Comparison of ENCODE assay signal across 7 cellular contexts in genomic region chr10:71874680-71875354, GRCh38. TPM values are rescaled to one million over a fixed set of nuclear protein-coding genes. Genes with fewer than 3 reads are reported as not detected.
DNase-seq lines count a peak whose midpoint lies in the region; ATAC-seq, FAIRE-seq and TF ChIP-seq lines count a peak whose summit lies in the region.
"Not testable (repeated sequence)": the region's sequence is repeated elsewhere in the genome, so short reads cannot be mapped to it uniquely, and the experiment has no call there.

No MANE protein-coding gene starts in this region.

- DNase-seq in GM12865 (ENCODE audit: low read depth) (peak; percentile 74), K562 (ENCODE audit: extremely low read depth in 1 of 4, low spot score in 3 of 4) (peak; percentile 72 to 89 (median 74)), mucosa of descending colon (peak in 1 of 3 donors; percentile 9), small intestine (peak; percentile 24)
- DNase-seq in Panc1 (ENCODE audit: low read depth, low spot score); esophagus squamous epithelium (lab: John Stamatoyannopoulos, UW): not testable (repeated sequence)

- peak; percentile 85 for FAIRE-seq in K562 (lab: Jason Lieb, UNC)
- not testable (repeated sequence) for FAIRE-seq in small intestine (lab: Jason Lieb, UNC)

- H4K20me1 ChIP-seq in K562 (replicated peaks; ENCODE audit: control insufficient read depth, insufficient read depth, low read length) = not testable (repeated sequence)

- H3K9me3 ChIP-seq in KOPT-K1 (ENCODE audit: insufficient read depth, low read length, poor library complexity, severe bottlenecking); Panc1 (ENCODE audit: control insufficient read depth, insufficient read depth, low read depth, low read length); K562 (replicated peaks; ENCODE audit: control insufficient read depth, insufficient read depth, low read depth, low read length); esophagus squamous epithelium; mucosa of descending colon; small intestine (ENCODE audit: control insufficient read depth, low read depth): not testable (repeated sequence)

- not testable (repeated sequence) for TF ChIP-seq RAD21 in K562 (CRISPR knock-in tag; conservative IDR thresholded peaks at IDR 0.05 in 1 of 2, IDR thresholded peaks at IDR 0.05 in 1 of 2)

- H3K27me3 ChIP-seq in Panc1 (ENCODE audit: control insufficient read depth, insufficient read depth, low read length); K562 (ENCODE audit: control insufficient read depth in 2 of 2, insufficient read depth in 2 of 2, low read length in 2 of 2); esophagus squamous epithelium; small intestine (ENCODE audit: control insufficient read depth in 2 of 2, insufficient read depth in 2 of 2, low read length in 2 of 2): not testable (repeated sequence)

- intact Hi-C loops in Panc1 (cut with micrococcal nuclease; ENCODE audit: unreplicated experiment); K562 (cut with micrococcal nuclease); esophagus squamous epithelium (cut with DNase I); mucosa of descending colon (cut with DNase I, micrococcal nuclease): not testable (repeated sequence)

- not testable (repeated sequence) for H3K36me3 ChIP-seq in KOPT-K1 (ENCODE audit: insufficient read depth, low read length); Panc1 (ENCODE audit: control insufficient read depth, insufficient read depth, low read length); K562 (ENCODE audit: control insufficient read depth, insufficient read depth, low read length); esophagus squamous epithelium; mucosa of descending colon (ENCODE audit: low read depth); small intestine (ENCODE audit: control insufficient read depth in 2 of 2, insufficient read depth in 2 of 2, low read length in 2 of 2)

- not testable (repeated sequence) for TF ChIP-seq POLR2A in K562 (conservative IDR thresholded peaks at IDR 0.05); esophagus squamous epithelium (IDR thresholded peaks at IDR 0.05)

- in situ Hi-C loops in Panc1 (cut with HindIII; ENCODE audit: low pct_unique_long_range_greater_than_20kb, low sequenced_read_pairs); K562 (cut with MboI): not testable (repeated sequence)

- not testable (repeated sequence) for H3K79me2 ChIP-seq in K562 (ENCODE audit: control insufficient read depth, insufficient read depth, low read length)

- H3K4me1 ChIP-seq in Panc1 (ENCODE audit: control insufficient read depth, insufficient read depth, low read length) = peaks cover 52% of the 10 kb centered on the region
- H3K4me1 ChIP-seq in K562 (replicated peaks in 1 of 2; ENCODE audit: control insufficient read depth in 2 of 2, insufficient read depth in 2 of 2, low read length in 2 of 2) = peaks cover 15 to 47% of the 10 kb centered on the region in 2 experiments
- peaks cover 4 to 52% (median 22%) of the 10 kb centered on the region in 3 donors for H3K4me1 ChIP-seq in esophagus squamous epithelium
- H3K4me1 ChIP-seq in mucosa of descending colon (ENCODE audit: low read depth); small intestine (ENCODE audit: control insufficient read depth in 2 of 2, insufficient read depth in 1 of 2, low read depth in 1 of 2, low read length in 1 of 2): not testable (repeated sequence)

- H3K9me1 ChIP-seq in K562 (ENCODE audit: control insufficient read depth, insufficient read depth, low read length) = not testable (repeated sequence)

- peak overlapping the region; percentile 30; the same call in 1 of the 2 replicates for H3K4me2 ChIP-seq in K562 (ENCODE audit: insufficient read depth, low read length)

- not testable (repeated sequence) for TF ChIP-seq CTCF in GM12865 (IDR thresholded peaks at IDR 0.05; ENCODE audit: insufficient read depth, low read depth, low read length, missing control alignments); Panc1 (IDR thresholded peaks at IDR 0.05); K562 (IDR thresholded peaks at IDR 0.05 in 2 of 3, conservative IDR thresholded peaks at IDR 0.05 in 1 of 3; ENCODE audit: insufficient read depth in 2 of 3, low read depth in 1 of 3, low read length in 3 of 3); esophagus squamous epithelium (IDR thresholded peaks at IDR 0.05); mucosa of descending colon (IDR thresholded peaks at IDR 0.05)

- not testable (repeated sequence) for H3K4me3 ChIP-seq in GM12865 (ENCODE audit: low read depth, low read length); Panc1 (ENCODE audit: low read depth in 2 of 2, low read length in 2 of 2); K562; esophagus squamous epithelium; mucosa of descending colon; small intestine (ENCODE audit: low read depth in 1 of 2, low read length in 2 of 2)

- not testable (repeated sequence) for ATAC-seq in Panc1
- ATAC-seq in K562 = peak; percentile 85
- peak; percentile 54 for ATAC-seq in mucosa of descending colon

- CTCF ChIA-PET in Panc1 (lab: Charles Lee) = not testable (repeated sequence)
- CTCF ChIA-PET in K562 (lab: Yijun Ruan, JAX; ENCODE audit: low intra/inter-chr PET ratio) = interaction anchor here (0.6 kb wide), 1 partner anchor 21 kb away, joined by 4 read pairs; no protein-coding TSS in a partner anchor

- not testable (repeated sequence) for BruUV-seq in Panc1 (replicated peaks; lab: Mats Ljungman, UMichigan); K562 (replicated peaks; lab: Mats Ljungman, UMichigan)

- peak overlapping the region; percentile 70 for H2AFZ ChIP-seq in K562 (ENCODE audit: low read depth, low read length)

- peak overlapping the region; percentile 18 to 62; a peak in 3 of 4 replicates for H3K9ac ChIP-seq in K562 (ENCODE audit: insufficient read depth in 1 of 2, low read depth in 2 of 2, low read length in 2 of 2)

- H3K27ac ChIP-seq in KOPT-K1 (ENCODE audit: low read depth, low read length, poor library complexity, severe bottlenecking) (peak overlapping the region; percentile 77), Panc1 (ENCODE audit: low read length) (peak overlapping the region; percentile 80), K562 (ENCODE audit: extremely low read depth, low read depth, low read length) (peak overlapping the region; percentile 87), esophagus squamous epithelium (peak overlapping the region in 3 of 4 donors; percentile 41 to 55 (median 54))
- H3K27ac ChIP-seq in small intestine (ENCODE audit: low read depth in 1 of 2, low read length in 1 of 2) = not testable (repeated sequence)

- TF ChIP-seq EP300 in K562 (IDR thresholded peaks at IDR 0.05; ENCODE audit: low read length) = peak; percentile 33; the same call in 1 of the 2 replicates

- 7% methylated on average over 11 of the region's 13 CpGs for WGBS in K562 (ENCODE audit: insufficient coverage, low coverage, missing lambda C conversion rate)
- 75 to 81% methylated on average over 11 to 12 of the region's 13 CpGs for WGBS in esophagus squamous epithelium, 2 donors
- 82 to 83% (median 82%) methylated on average over 13 of the region's 13 CpGs for WGBS in small intestine, 3 donors

- POLR2A ChIA-PET in Panc1 (lab: Charles Lee) = not testable (repeated sequence)
- POLR2A ChIA-PET in K562 (lab: Yijun Ruan, JAX) = interaction anchor here (0.6 to 4.3 kb wide), 3 partner anchors 15 to 267 kb away, joined by 3 to 34 read pairs (median 3); no protein-coding TSS in a partner anchor

TF ChIP-seq in K562, 482 proteins besides CTCF, POLR2A, EP300 and RAD21 (continues in another document):
- peak; percentile 64 for TF ChIP-seq FOXM1 (IDR thresholded peaks at IDR 0.05; ENCODE audit: low read depth)
- TF ChIP-seq FOXM1 (CRISPR knock-in tag; IDR thresholded peaks at IDR 0.05; ENCODE audit: low read depth) = not testable (repeated sequence)
- 0 out of 2 replicates have a peak, but pooled peaks have one; percentile 54 for TF ChIP-seq SOX6 (IDR thresholded peaks at IDR 0.05)

RNA-seq across cellular contexts. Expression of gene PSAP, which starts 23.8 kb away (rescaled TPM):
- total RNA-seq in Panc1 (2021; ENCODE audit: unreplicated experiment) (3,649 TPM), K562 (2014; rRNA removed) (300 and 431 TPM in 2 replicates), K562 (2014; rRNA removed; fragmentation: Illumina TruSeq; extraction: Trizol) (231 and 245 TPM in 2 replicates), K562 (2015; rRNA removed; fragmentation: Illumina TruSeq; extraction: Trizol) (354 and 357 TPM in 2 replicates), K562 (2021) (458 and 473 TPM in 2 replicates), esophagus squamous epithelium (100 to 1,000 TPM; 280 to 623 (median 490) TPM), mucosa of descending colon (100 to 1,000 TPM; 561 to 810 (median 653) TPM)
- polyA plus RNA-seq in Panc1 (2012; ENCODE audit: insufficient read length) = 4,189 TPM
- total RNA-seq in K562 (2011; cell fraction: chromatin; rRNA removed; ENCODE audit: low replicate concordance) = 516 and 975 TPM in 2 replicates
- total RNA-seq in K562 (2011; cell fraction: nucleolus; rRNA removed) = 1,506 and 1,517 TPM in 2 replicates
- 977 and 1,240 TPM in 2 replicates for total RNA-seq in K562 (2011; cell fraction: nucleoplasm; rRNA removed)
- polyA plus RNA-seq in K562 (2011; rRNA removed) (613 and 630 TPM in 2 replicates), K562 (2014; fragmentation: Illumina TruSeq; extraction: Trizol) (439 and 442 TPM in 2 replicates), K562 (2014; fragmentation: Nextera tagmentation; extraction: Ambion mirVana) (100 to 1,000 TPM; 429 to 700 TPM), K562 (2014; rRNA removed) (399 and 425 TPM in 2 replicates), small intestine (100 to 1,000 TPM; 149 to 411 (median 210) TPM)
- 632 and 704 TPM in 2 replicates for polyA plus RNA-seq in K562 (2011; cell fraction: cytosol; rRNA removed)
- polyA plus RNA-seq in K562 (2011; cell fraction: nucleus; rRNA removed) = 504 and 505 TPM in 2 replicates
- polyA plus RNA-seq in K562 (2012) = 541 and 1,183 TPM in 2 replicates
- 379 and 426 TPM in 2 replicates for polyA minus RNA-seq in K562 (2011; rRNA and poly(A)+ RNA removed)
- 290 and 309 TPM in 2 replicates for polyA minus RNA-seq in K562 (2011; cell fraction: cytosol; rRNA and poly(A)+ RNA removed)
- 87.5 and 138 TPM in 2 replicates for polyA minus RNA-seq in K562 (2011; cell fraction: nucleus; rRNA and poly(A)+ RNA removed)
